In the genomic region with DNA sequence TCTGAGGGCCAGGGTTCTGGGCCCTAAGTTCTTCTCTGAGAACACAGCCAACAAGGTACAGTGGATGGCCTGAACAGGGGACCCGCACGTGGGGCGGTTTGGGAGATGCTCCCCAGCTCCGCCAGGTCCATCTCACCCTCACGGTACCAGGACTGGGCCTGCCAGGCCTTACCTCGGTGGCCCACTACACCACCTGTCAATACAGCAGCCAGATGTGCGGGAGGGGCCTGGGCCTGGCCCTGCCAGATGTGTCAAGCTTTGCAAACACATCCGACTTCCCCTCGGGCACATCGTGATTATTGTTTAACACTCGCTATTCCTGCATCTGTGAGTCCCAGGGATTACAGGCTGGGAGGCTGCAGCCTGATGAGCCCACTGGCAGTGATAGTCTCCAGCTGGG, we compare ENCODE assay signal across 29 cellular contexts.
"Had no signal": no experiment of that assay in that cellular context is flagged by ENCODE, and none has a peak within 500 bp of the region (broad histone marks: within the 10 kb centered on the region; RNA-seq: fewer than 3 reads in every experiment).

No MANE protein-coding gene starts in this region.

- H3K27me3 ChIP-seq: breast epithelium, pancreas, sigmoid colon, testis, uterus had no signal

- H3K4me3 Mint-ChIP-seq: activated CD4-positive, alpha-beta memory T cell treated with anti-CD3 and anti-CD28 coated beads, Interleukin-2, amount 10 ng/mL, durations not matched to agents 7 days and 5 days; activated CD4-positive, alpha-beta T cell treated with anti-CD3 and anti-CD28 coated beads, Interleukin-2, amount 10 ng/mL, durations not matched to agents 7 days and 5 days; activated T-cell treated with anti-CD3 and anti-CD28 coated beads, Interleukin-2, amount 50 U/mL, for 4 hours; activated T-helper 17 cell treated with anti-CD3 and anti-CD28 coated beads, Interleukin-2, amount 50 U/mL, for 72 hours; central memory CD8-positive, alpha-beta T cell; effector memory CD8-positive, alpha-beta T cell; naive B cell; stimulated activated memory B cell treated with anti-CD40 and anti-IgM and Interleukin-4, amounts not matched to agents 10 μg/mL and 1 μg/mL and 100 μg/mL, for 72 hours; T-helper 17 cell had no signal

- H3K27ac Mint-ChIP-seq: activated CD4-positive, alpha-beta memory T cell treated with anti-CD3 and anti-CD28 coated beads, Interleukin-2, amount 10 ng/mL, durations not matched to agents 7 days and 5 days; activated CD4-positive, alpha-beta T cell treated with anti-CD3 and anti-CD28 coated beads, Interleukin-2, amount 10 ng/mL, durations not matched to agents 7 days and 5 days; activated T-helper 17 cell treated with anti-CD3 and anti-CD28 coated beads, Interleukin-2, amount 50 U/mL, for 72 hours; effector memory CD8-positive, alpha-beta T cell; naive B cell; stimulated activated memory B cell treated with anti-CD40 and anti-IgM and Interleukin-4, amounts not matched to agents 10 μg/mL and 1 μg/mL and 100 μg/mL, for 72 hours; T-helper 17 cell had no signal

- H3K4me1 Mint-ChIP-seq: activated CD4-positive, alpha-beta memory T cell treated with anti-CD3 and anti-CD28 coated beads, Interleukin-2, amount 10 ng/mL, durations not matched to agents 7 days and 5 days; activated CD4-positive, alpha-beta T cell treated with anti-CD3 and anti-CD28 coated beads, Interleukin-2, amount 10 ng/mL, durations not matched to agents 7 days and 5 days; central memory CD8-positive, alpha-beta T cell had no signal

- ATAC-seq: activated T-cell treated with anti-CD3 and anti-CD28 coated beads, Interleukin-2, amount 50 U/mL, for 4 hours; activated T-helper 17 cell treated with anti-CD3 and anti-CD28 coated beads, Interleukin-2, amount 50 U/mL, for 72 hours; effector memory CD8-positive, alpha-beta T cell; foreskin keratinocyte; psoas muscle; stimulated activated memory B cell treated with anti-CD40 and anti-IgM and Interleukin-4, amounts not matched to agents 10 μg/mL and 1 μg/mL and 100 μg/mL, for 72 hours; T-helper 17 cell had no signal

- DNase-seq: activated CD4-positive, alpha-beta memory T cell treated with anti-CD3 and anti-CD28 coated beads, Interleukin-2, amount 10 ng/mL, durations not matched to agents 7 days and 5 days; activated CD4-positive, alpha-beta T cell treated with anti-CD3 and anti-CD28 coated beads, Interleukin-2, amount 10 ng/mL, durations not matched to agents 7 days and 5 days; activated CD4-positive, CD25-positive, alpha-beta regulatory T cell treated with anti-CD3 and anti-CD28 coated beads, Interleukin-2, amount 50 U/mL, for 72 hours; activated gamma-delta T cell treated with Interleukin-2 at 50 U/mL for 16 hours; activated naive CD4-positive, alpha-beta T cell treated with anti-CD3 and anti-CD28 coated beads, Interleukin-2, amount 50 U/mL, for 16 hours; activated T-cell treated with anti-CD3 and anti-CD28 coated beads, Interleukin-2, amount 50 U/mL, for 4 hours; amniotic stem cell; effector memory CD8-positive, alpha-beta T cell; foreskin keratinocyte; lower lobe of right lung; naive B cell; sigmoid colon; small intestine; stimulated activated CD4-positive, alpha-beta T cell treated with anti-CD3 and anti-CD28 coated beads, Interleukin-4, amount 100 ng/mL, for 4 hours; stimulated activated CD8-positive, alpha-beta memory T cell treated with anti-CD3 and anti-CD28 coated beads, Interleukin-4, amount 100 ng/mL, for 48 hours; T-helper 17 cell; T1000; testis; trophoblast cell; uterus had no signal

- H3K27ac ChIP-seq: breast epithelium, esophagus muscularis mucosa, foreskin keratinocyte, lower lobe of right lung, psoas muscle, sigmoid colon, SK-N-MC, testis, uterus had no signal

- H3K36me3 Mint-ChIP-seq: naive B cell; stimulated activated memory B cell treated with anti-CD40 and anti-IgM and Interleukin-4, amounts not matched to agents 10 μg/mL and 1 μg/mL and 100 μg/mL, for 72 hours had no signal

- H3K36me3 ChIP-seq: breast epithelium, esophagus muscularis mucosa, heart left ventricle, lower lobe of right lung, pancreas, sigmoid colon, uterus had no signal

- H3K4me3 ChIP-seq: breast epithelium, esophagus muscularis mucosa, heart left ventricle, lower lobe of right lung, pancreas, psoas muscle, sigmoid colon, SK-N-MC, testis, uterus had no signal

- H3K4me1 ChIP-seq: breast epithelium, esophagus muscularis mucosa, foreskin keratinocyte, pancreas, psoas muscle, sigmoid colon, testis, uterus had no signal

- H3K9me3 Mint-ChIP-seq: activated CD4-positive, alpha-beta memory T cell treated with anti-CD3 and anti-CD28 coated beads, Interleukin-2, amount 10 ng/mL, durations not matched to agents 7 days and 5 days; activated CD4-positive, alpha-beta T cell treated with anti-CD3 and anti-CD28 coated beads, Interleukin-2, amount 10 ng/mL, durations not matched to agents 7 days and 5 days; activated T-cell treated with anti-CD3 and anti-CD28 coated beads, Interleukin-2, amount 50 U/mL, for 4 hours; activated T-helper 17 cell treated with anti-CD3 and anti-CD28 coated beads, Interleukin-2, amount 50 U/mL, for 72 hours; central memory CD8-positive, alpha-beta T cell; effector memory CD8-positive, alpha-beta T cell; naive B cell; stimulated activated memory B cell treated with anti-CD40 and anti-IgM and Interleukin-4, amounts not matched to agents 10 μg/mL and 1 μg/mL and 100 μg/mL, for 72 hours had no signal

- H3K9me3 ChIP-seq: breast epithelium, esophagus muscularis mucosa, lower lobe of right lung, pancreas, psoas muscle, sigmoid colon, testis, uterus had no signal
